In the genomic region with DNA sequence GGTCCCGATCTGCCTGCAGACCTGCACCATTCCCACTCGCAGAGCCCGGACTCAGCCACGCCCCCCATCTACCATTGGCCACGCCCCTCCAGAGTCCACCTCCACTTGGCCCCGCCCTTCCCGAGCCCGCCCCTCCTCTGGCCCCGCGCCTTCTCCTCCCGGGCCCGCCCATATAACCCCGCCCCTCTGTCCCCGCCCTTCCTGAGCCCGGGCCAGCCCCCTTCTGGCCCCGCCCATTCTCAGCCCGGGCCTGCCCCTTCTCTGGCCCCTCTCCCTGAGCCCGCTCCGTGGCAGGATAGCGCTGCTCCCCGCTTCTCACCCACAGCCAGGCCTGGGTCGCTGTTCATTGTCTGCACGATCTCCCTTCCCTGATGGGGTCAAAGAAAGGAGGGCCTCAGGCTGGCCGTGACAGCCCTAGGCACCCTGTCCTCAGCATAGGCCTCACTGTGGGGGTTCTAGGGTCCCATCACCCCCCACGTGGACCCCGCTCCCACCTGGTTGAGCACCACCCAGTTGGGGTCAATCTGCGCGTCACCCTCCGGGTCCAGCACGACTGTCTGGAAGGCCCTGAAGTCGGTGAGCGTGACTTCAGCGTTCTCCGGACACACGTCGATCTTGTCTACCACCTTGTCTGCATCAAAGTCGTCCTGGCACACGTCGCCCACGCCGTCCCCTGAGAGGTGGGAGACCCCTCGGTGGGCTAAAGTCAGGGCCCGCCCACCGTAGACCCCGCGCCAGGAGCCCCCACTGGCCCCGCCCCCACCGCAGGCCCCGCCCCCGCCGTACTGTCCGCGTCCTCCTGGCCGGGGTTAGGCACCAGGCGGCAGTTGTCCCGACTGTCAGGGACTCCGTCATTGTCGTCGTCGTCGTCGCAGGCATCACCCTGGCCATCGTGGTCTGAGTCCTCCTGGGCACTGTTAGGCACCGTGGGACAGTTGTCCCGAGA, we compare ENCODE assay signal across 7 cellular contexts. TPM values are rescaled to one million over a fixed set of nuclear protein-coding genes. Genes with fewer than 3 reads are reported as not detected.
DNase-seq lines count a peak whose midpoint lies in the region; ATAC-seq and TF ChIP-seq lines count a peak whose summit lies in the region.

No MANE protein-coding gene starts in this region.

- no peak for ATAC-seq in HG02973 (IDR thresholded peaks at IDR 0.05; ENCODE audit: unreplicated experiment)

- DNase-seq in GM20000 (ENCODE audit: low spot score): peak; percentile 96
- DNase-seq in NCI-H526 treated with DMSO at 0.1 percent for 48 hours (lab: John Stamatoyannopoulos, UW): peak; percentile 47
- peak; percentile 43 to 80 (median 44) for DNase-seq in activated CD8-positive, alpha-beta memory T cell treated with anti-CD3 and anti-CD28 coated beads for 48 hours (ENCODE audit: low read depth in 2 of 3, low spot score in 2 of 3)
- DNase-seq in endodermal cell: peak; percentile 99
- peak; percentile 97 for DNase-seq in nephron progenitor cell
- peak; percentile 84 for DNase-seq in testis

- H3K4me3 Mint-ChIP-seq in endodermal cell (no peak overlapping the region), nephron progenitor cell (peak overlapping the region; percentile 66)

- H3K4me3 ChIP-seq in endodermal cell (ENCODE audit: low read length) (no peak overlapping the region), testis (no peak overlapping the region)

- TF ChIP-seq CTCF in GM20000 (IDR thresholded peaks at IDR 0.05; ENCODE audit: extremely low read depth, missing control alignments) (no peak), endodermal cell (conservative IDR thresholded peaks at IDR 0.05) (no peak), nephron progenitor cell (IDR thresholded peaks at IDR 0.05) (no peak), testis (IDR thresholded peaks at IDR 0.05) (no peak)

- H3K27ac ChIP-seq in endodermal cell (ENCODE audit: low read depth, low read length) (no peak overlapping the region), testis (no peak overlapping the region)

- WGBS in endodermal cell (ENCODE audit: insufficient coverage in 1 of 2, insufficient read length in 1 of 2), 2 experiments: 17 to 22% methylated on average over 28 to 65 of the region's 65 CpGs
- WGBS in testis, 2 donors: 7 to 8% methylated on average over 36 to 51 of the region's 65 CpGs

- peaks cover 100% of the 10 kb centered on the region for H3K27me3 ChIP-seq in endodermal cell (ENCODE audit: control insufficient read depth, insufficient read depth, low read length, poor library complexity, severe bottlenecking)
- no peaks in the 10 kb centered on the region for H3K27me3 ChIP-seq in testis

- peaks cover 92% of the 10 kb centered on the region for H3K27me3 Mint-ChIP-seq in endodermal cell (ENCODE audit: insufficient read depth)
- H3K27me3 Mint-ChIP-seq in nephron progenitor cell (ENCODE audit: low read depth, poor library complexity): peaks cover 86% of the 10 kb centered on the region

- TF ChIP-seq POLR2A in testis (IDR thresholded peaks at IDR 0.05): no peak

- no peak overlapping the region for H3K27ac Mint-ChIP-seq in endodermal cell
- no peak overlapping the region for H3K27ac Mint-ChIP-seq in nephron progenitor cell

- peaks cover 4% of the 10 kb centered on the region for H3K9me3 Mint-ChIP-seq in endodermal cell
- peaks cover 14% of the 10 kb centered on the region for H3K9me3 Mint-ChIP-seq in nephron progenitor cell

- H3K4me1 ChIP-seq in endodermal cell (ENCODE audit: control insufficient read depth, insufficient read depth, low read length): no peaks in the 10 kb centered on the region
- H3K4me1 ChIP-seq in testis: peaks cover 12% of the 10 kb centered on the region

- H3K4me1 Mint-ChIP-seq in endodermal cell (peaks cover 6% of the 10 kb centered on the region), nephron progenitor cell (peaks cover 33% of the 10 kb centered on the region)

- H3K36me3 ChIP-seq in endodermal cell (ENCODE audit: control insufficient read depth, insufficient read depth, low read length) (no peaks in the 10 kb centered on the region), testis (ENCODE audit: low read depth, missing control alignments) (no peaks in the 10 kb centered on the region)

- intact Hi-C loops in testis (cut with DNase I; ENCODE audit: low total_unique reads): no loop called here

- H3K9ac ChIP-seq in endodermal cell (ENCODE audit: extremely low read depth, low read length, poor library complexity, severe bottlenecking): no peak overlapping the region

- no peaks in the 10 kb centered on the region for H3K36me3 Mint-ChIP-seq in endodermal cell (ENCODE audit: low read depth)
- H3K36me3 Mint-ChIP-seq in nephron progenitor cell (ENCODE audit: low read depth): peaks cover 5% of the 10 kb centered on the region

- no peaks in the 10 kb centered on the region for H3K9me3 ChIP-seq in endodermal cell (ENCODE audit: control insufficient read depth, low read length)
- no peaks in the 10 kb centered on the region for H3K9me3 ChIP-seq in testis

RNA-seq across cellular contexts. Expression of gene COMP, which starts 5.7 kb away (rescaled TPM):
- not detected for total RNA-seq in endodermal cell
- polyA plus RNA-seq in endodermal cell (2013, experiment 1 of 2): 0.96 TPM
- 1.8 TPM for polyA plus RNA-seq in endodermal cell (2013, experiment 2 of 2)
- 1 to 10 TPM; 3.8 to 7.1 TPM for total RNA-seq in testis
- 23.4 TPM for polyA plus RNA-seq in testis (ENCODE audit: insufficient read depth, low read depth, low replicate concordance)

RNA-seq across cellular contexts. Expression of gene UPF1, which starts 46.3 kb away (rescaled TPM):
- total RNA-seq in endodermal cell (10 to 100 TPM; 82.1 to 87.3 TPM), testis (100 to 1,000 TPM; 176 to 188 TPM)
- 38.3 TPM for polyA plus RNA-seq in endodermal cell (2013, experiment 1 of 2)
- polyA plus RNA-seq in endodermal cell (2013, experiment 2 of 2): 37.6 TPM
- 99.0 TPM for polyA plus RNA-seq in testis (ENCODE audit: insufficient read depth, low read depth, low replicate concordance)

Comparison
In these comparisons a context has a peak if more than half of its experiments do, and no peak if none do; other contexts are left out.
1. DNase-seq: peak in every context shown above with its lines; median percentile 99 in endodermal cell; 97 in nephron progenitor cell; 96 in GM20000; 84 in testis; 47 in NCI-H526 treated with DMSO at 0.1 percent for 48 hours; 44 in activated CD8-positive, alpha-beta memory T cell treated with anti-CD3 and anti-CD28 coated beads for 48 hours.
2. RNA of gene COMP, which starts 5.7 kb away (total RNA-seq): 3.8 to 7.1 TPM in testis; not detected in endodermal cell; every median in the first group is over 4 times any median in the second.